In genomic region chr1:248890549-248891498, GRCh38 we compare ENCODE assay signal across 1 cellular context.
A peak's percentile ranks its signal among the peaks of the same experiment; 100 is the strongest.
TF ChIP-seq lines count a peak whose summit lies in the region.

No MANE protein-coding gene starts in this region.

TF ChIP-seq in GM12878, 131 proteins besides CTCF, POLR2A, EP300 and RAD21:
- TF ChIP-seq BCLAF1 (IDR thresholded peaks at IDR 0.05) (no peak), PAX5 (IDR thresholded peaks at IDR 0.05; ENCODE audit: borderline replicate concordance, low read depth, low read length) (no peak), MTA3 (IDR thresholded peaks at IDR 0.05; ENCODE audit: borderline replicate concordance, low read length) (no peak), BCL3 (IDR thresholded peaks at IDR 0.05; ENCODE audit: borderline replicate concordance, insufficient read depth, low read depth, low read length, poor library complexity, severe bottlenecking) (peak; percentile 50), NR2C1 (IDR thresholded peaks at IDR 0.05) (no peak), PKNOX1 (IDR thresholded peaks at IDR 0.05) (no peak), ZSCAN29 (IDR thresholded peaks at IDR 0.05) (no peak), YBX1 (IDR thresholded peaks at IDR 0.05) (no peak), MXI1 (IDR thresholded peaks at IDR 0.05; ENCODE audit: low read depth, low read length) (no peak), SRF (IDR thresholded peaks at IDR 0.05; ENCODE audit: low read depth in 2 of 2, low read length in 2 of 2) (no peak), SIX5 (IDR thresholded peaks at IDR 0.05; ENCODE audit: low read depth, low read length, severe bottlenecking) (no peak), NR2C2 (IDR thresholded peaks at IDR 0.05; ENCODE audit: borderline replicate concordance, control insufficient read depth, insufficient read length, low read depth) (peak; percentile 49), GABPA (IDR thresholded peaks at IDR 0.05; ENCODE audit: low read depth) (no peak)
TF ChIP-seq in GM12878: peak in this region for 2.
